In the genomic region with DNA sequence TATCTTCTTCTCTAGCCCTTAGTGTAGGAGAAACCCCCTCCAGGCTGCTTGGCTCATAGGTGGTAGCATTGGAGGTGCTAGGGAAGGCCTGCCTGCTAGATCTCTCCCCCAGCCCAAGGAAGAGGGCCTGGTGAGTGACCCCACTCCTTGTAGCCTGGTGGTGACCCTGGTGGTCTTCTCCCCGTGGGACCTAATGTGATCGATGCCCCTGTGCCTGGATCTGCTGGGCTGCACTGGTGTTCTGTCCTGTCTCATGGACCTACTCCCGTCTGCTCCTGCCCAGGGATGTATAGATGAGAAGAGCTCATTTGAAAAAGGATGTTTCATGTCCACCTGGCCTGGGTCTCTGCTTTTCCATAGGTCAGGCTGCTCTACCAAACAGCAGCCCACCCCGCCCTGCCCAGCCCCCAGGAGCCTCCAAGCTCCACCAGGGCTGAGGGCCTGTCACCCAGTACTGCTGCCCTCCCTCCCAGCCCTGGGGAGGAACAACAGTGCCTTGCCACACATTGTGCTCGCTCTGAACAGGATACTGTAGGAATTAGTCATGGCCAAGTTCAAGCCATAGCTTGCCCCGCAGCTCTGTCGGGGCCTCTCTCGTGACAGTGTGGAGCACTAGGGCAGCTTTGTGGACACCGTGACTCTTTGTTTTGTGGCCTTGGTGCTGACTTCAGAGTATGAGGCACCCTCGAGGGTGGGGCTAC, we compare ENCODE assay signal across 14 cellular contexts. TPM values are rescaled to one million over a fixed set of nuclear protein-coding genes. Genes with fewer than 3 reads are reported as not detected.
DNase-seq lines count a peak whose midpoint lies in the region; ATAC-seq, FAIRE-seq and TF ChIP-seq lines count a peak whose summit lies in the region.
"Had no signal": no experiment of that assay in that cellular context is flagged by ENCODE, and none has a peak within 500 bp of the region (broad histone marks: within the 10 kb centered on the region; RNA-seq: fewer than 3 reads in every experiment).

No MANE protein-coding gene starts in this region.

- H3K9ac ChIP-seq in astrocyte (ENCODE audit: low read length), result peak overlapping the region; percentile 38

- H3K27me3 Mint-ChIP-seq in astrocyte (ENCODE audit: low read depth, unreplicated experiment), result peaks cover 17% of the 10 kb centered on the region
- H3K27me3 Mint-ChIP-seq: activated naive CD8-positive, alpha-beta T cell had no signal

- H3K4me2 ChIP-seq in astrocyte (ENCODE audit: low read length), result peak overlapping the region; percentile 48

- H3K4me1 ChIP-seq in right atrium auricular region, result no peaks in the 10 kb centered on the region
- no peaks in the 10 kb centered on the region for H3K4me1 ChIP-seq in right cardiac atrium (ENCODE audit: control insufficient read depth, insufficient read depth, low read length)
- peaks cover 27% of the 10 kb centered on the region for H3K4me1 ChIP-seq in astrocyte (ENCODE audit: insufficient read depth, low read length)
- H3K4me1 ChIP-seq: upper lobe of left lung had no signal

- no peaks in the 10 kb centered on the region for H3K79me2 ChIP-seq in astrocyte (ENCODE audit: insufficient read depth, low read length)

- TF ChIP-seq CTCF in right atrium auricular region (IDR thresholded peaks at IDR 0.05), result no peak
- TF ChIP-seq CTCF in astrocyte (IDR thresholded peaks at IDR 0.05; ENCODE audit: insufficient read depth, low read depth, low read length), result no peak

- no peak overlapping the region for H3K27ac ChIP-seq in right atrium auricular region
- no peak overlapping the region for H3K27ac ChIP-seq in right cardiac atrium (ENCODE audit: low read length)
- peak overlapping the region; percentile 66 for H3K27ac ChIP-seq in astrocyte (ENCODE audit: low read depth, low read length)
- H3K27ac ChIP-seq: upper lobe of left lung had no signal

- peak overlapping the region; percentile 55 for H2AFZ ChIP-seq in astrocyte (ENCODE audit: low read depth, low read length)

- no peak overlapping the region for H3K4me3 ChIP-seq in right atrium auricular region
- H3K4me3 ChIP-seq in right cardiac atrium (ENCODE audit: low read length), result no peak overlapping the region
- H3K4me3 ChIP-seq in astrocyte (ENCODE audit: insufficient read depth, low read depth, low read length), result no peak overlapping the region
- H3K4me3 ChIP-seq: upper lobe of left lung had no signal

- H3K4me3 Mint-ChIP-seq in astrocyte (ENCODE audit: unreplicated experiment), result peak overlapping the region; percentile 57
- H3K4me3 Mint-ChIP-seq: activated CD4-positive, alpha-beta T cell treated with anti-CD3 and anti-CD28 coated beads for 36 hours; activated naive CD8-positive, alpha-beta T cell had no signal

- peaks cover 2% of the 10 kb centered on the region for H3K9me3 Mint-ChIP-seq in astrocyte (ENCODE audit: unreplicated experiment)

- no peaks in the 10 kb centered on the region for H3K36me3 Mint-ChIP-seq in astrocyte (ENCODE audit: low read depth, unreplicated experiment)
- H3K36me3 Mint-ChIP-seq: activated naive CD8-positive, alpha-beta T cell had no signal

- H3K36me3 ChIP-seq in right atrium auricular region (no peaks in the 10 kb centered on the region), astrocyte (ENCODE audit: insufficient read depth, low read length) (no peaks in the 10 kb centered on the region)
- H3K36me3 ChIP-seq: upper lobe of left lung had no signal

- peak overlapping the region; percentile 75 for H3K27ac Mint-ChIP-seq in astrocyte (ENCODE audit: unreplicated experiment)
- H3K27ac Mint-ChIP-seq: activated CD4-positive, alpha-beta T cell treated with anti-CD3 and anti-CD28 coated beads for 36 hours; activated naive CD8-positive, alpha-beta T cell had no signal

- no peak for FAIRE-seq in astrocyte (lab: Jason Lieb, UNC)

- ATAC-seq in right cardiac atrium, result no peak
- no peak for ATAC-seq in HG02610 (IDR thresholded peaks at IDR 0.05; ENCODE audit: unreplicated experiment)
- ATAC-seq in HG02885 (IDR thresholded peaks at IDR 0.05; ENCODE audit: poor library complexity, unreplicated experiment), result no peak
- ATAC-seq: activated CD4-positive, alpha-beta T cell treated with anti-CD3 and anti-CD28 coated beads for 36 hours had no signal

- peaks cover 20% of the 10 kb centered on the region for H3K4me1 Mint-ChIP-seq in astrocyte (ENCODE audit: low read depth, unreplicated experiment)
- H3K4me1 Mint-ChIP-seq: activated CD4-positive, alpha-beta T cell treated with anti-CD3 and anti-CD28 coated beads for 36 hours had no signal

- no peaks in the 10 kb centered on the region for H4K20me1 ChIP-seq in astrocyte (ENCODE audit: insufficient read depth, low read length)

- 80% methylated on average over 10 of the region's 10 CpGs for WGBS in right cardiac atrium

- DNase-seq in right atrium auricular region (ENCODE audit: low spot score) (peak; percentile 34), right cardiac atrium (no peak), astrocyte (ENCODE audit: low read depth) (peak; percentile 78), iris pigment epithelial cell (ENCODE audit: low read depth) (peak; percentile 79), NCI-H1105 (lab: John Stamatoyannopoulos, UW) (no peak), NCI-H2029 (lab: John Stamatoyannopoulos, UW) (no peak)
- DNase-seq: activated CD4-positive, alpha-beta T cell treated with anti-CD3 and anti-CD28 coated beads for 36 hours; AML-193; glutamatergic neuron; NCI-H1417 treated with DMSO at 0.1 percent for 48 hours; upper lobe of left lung had no signal

- intact Hi-C loops in right cardiac atrium (cut with DNase I), result no loop called here

- no peaks in the 10 kb centered on the region for H3K27me3 ChIP-seq in right atrium auricular region
- no peaks in the 10 kb centered on the region for H3K27me3 ChIP-seq in right cardiac atrium (ENCODE audit: control insufficient read depth, insufficient read depth)
- no peaks in the 10 kb centered on the region for H3K27me3 ChIP-seq in astrocyte (ENCODE audit: insufficient read depth, low read length)
- H3K27me3 ChIP-seq: upper lobe of left lung had no signal

- no peaks in the 10 kb centered on the region for H3K9me3 ChIP-seq in right atrium auricular region
- no peaks in the 10 kb centered on the region for H3K9me3 ChIP-seq in right cardiac atrium (ENCODE audit: control insufficient read depth, low read length)
- no peaks in the 10 kb centered on the region for H3K9me3 ChIP-seq in astrocyte (ENCODE audit: insufficient read depth, low read depth, low read length)
- H3K9me3 ChIP-seq: upper lobe of left lung had no signal

RNA-seq across cellular contexts. Expression of a gene that starts 19.7 kb away (rescaled TPM):
- 1 to 10 TPM; 2.0 to 4.2 TPM for total RNA-seq in right atrium auricular region
- 1 to 10 TPM; 2.9 to 4.6 (median 4.3) TPM for total RNA-seq in right cardiac atrium
- 0.97 TPM for polyA plus RNA-seq in right cardiac atrium
- 0.62 and 1.3 TPM in 2 replicates for total RNA-seq in astrocyte

RNA-seq across cellular contexts. Expression of a gene that starts 28.7 kb away (rescaled TPM):
- 10 to 100 TPM in 1 of 2 donors, 1 to 10 TPM in 1; 8.3 to 15.3 TPM for total RNA-seq in right atrium auricular region
- total RNA-seq in right cardiac atrium, result 10 to 100 TPM; 11.1 to 13.2 (median 11.7) TPM
- polyA plus RNA-seq in right cardiac atrium, result 14.1 TPM
- 11.6 and 11.9 TPM in 2 replicates for total RNA-seq in astrocyte

Comparison
In these comparisons a context has a peak if more than half of its experiments do, and no peak if none do; other contexts are left out.
1. DNase-seq: peak in right atrium auricular region (single experiment), astrocyte (single experiment) and iris pigment epithelial cell (single experiment); none in right cardiac atrium (0 of 3), NCI-H1105 (single experiment) and NCI-H2029 (single experiment).